16 cellular contexts compared by ENCODE assay signal in genomic region chr22:25736378-25737011, GRCh38. TPM values are rescaled to one million over a fixed set of nuclear protein-coding genes. Genes with fewer than 3 reads are reported as not detected.
DNase-seq lines count a peak whose midpoint lies in the region; ATAC-seq and TF ChIP-seq lines count a peak whose summit lies in the region.
"Had no signal": no experiment of that assay in that cellular context is flagged by ENCODE, and none has a peak within 500 bp of the region (broad histone marks: within the 10 kb centered on the region; RNA-seq: fewer than 3 reads in every experiment).

No MANE protein-coding gene starts in this region.

- no peak for TF ChIP-seq EP300 in suprapubic skin (IDR thresholded peaks at IDR 0.05)

- H3K4me2 ChIP-seq in Karpas-422 (ENCODE audit: low read depth, low read length, poor library complexity, severe bottlenecking): no peak overlapping the region
- H3K4me2 ChIP-seq: smooth muscle cell had no signal

- peaks cover 9% of the 10 kb centered on the region for H3K27me3 ChIP-seq in suprapubic skin
- H3K27me3 ChIP-seq in Karpas-422 (ENCODE audit: low read length): no peaks in the 10 kb centered on the region
- H3K27me3 ChIP-seq: ascending aorta had no signal

- WGBS in suprapubic skin: 72% methylated on average over 9 of the region's 9 CpGs

- peaks cover 8% of the 10 kb centered on the region for H3K9me3 Mint-ChIP-seq in activated CD4-positive, alpha-beta memory T cell treated with anti-CD3 and anti-CD28 coated beads, Interleukin-2, amount 10 ng/mL, durations not matched to agents 7 days and 5 days
- H3K9me3 Mint-ChIP-seq: dendritic cell treated with granulocyte-macrophage colony-stimulating factor and Interleukin-4, amounts not matched to agents 40 ng/mL and 50 ng/mL, for 4 days had no signal

- peak overlapping the region; percentile 98 for H3K27ac Mint-ChIP-seq in activated CD4-positive, alpha-beta memory T cell treated with anti-CD3 and anti-CD28 coated beads, Interleukin-2, amount 10 ng/mL, durations not matched to agents 7 days and 5 days
- H3K27ac Mint-ChIP-seq: dendritic cell treated with granulocyte-macrophage colony-stimulating factor and Interleukin-4, amounts not matched to agents 40 ng/mL and 50 ng/mL, for 4 days had no signal

- TF ChIP-seq CTCF in suprapubic skin (IDR thresholded peaks at IDR 0.05): no peak

- H2AFZ ChIP-seq in Karpas-422 (ENCODE audit: low read length): no peak overlapping the region

- H4K20me1 ChIP-seq in Karpas-422 (ENCODE audit: insufficient read depth, low read depth, low read length): no peaks in the 10 kb centered on the region

- CTCF ChIA-PET in activated CD4-positive, alpha-beta memory T cell treated with anti-CD3 and anti-CD28 coated beads, Interleukin-2, amount 10 ng/mL, durations not matched to agents 7 days and 5 days (lab: Charles Lee): interaction anchor here (1.1 to 2.5 kb wide), 3 partner anchors 12 to 36 kb away, joined by 4 to 23 read pairs (median 6); no protein-coding TSS in a partner anchor

- POLR2A ChIA-PET in activated CD4-positive, alpha-beta memory T cell treated with anti-CD3 and anti-CD28 coated beads, Interleukin-2, amount 10 ng/mL, durations not matched to agents 7 days and 5 days (lab: Charles Lee): interaction anchor here (1.1 to 2.9 kb wide), 6 partner anchors 9 to 289 kb away, joined by 4 to 49 read pairs (median 7); no protein-coding TSS in a partner anchor

- H3K36me3 ChIP-seq in suprapubic skin (no peaks in the 10 kb centered on the region), Karpas-422 (ENCODE audit: insufficient read depth, low read length) (no peaks in the 10 kb centered on the region)
- H3K36me3 ChIP-seq: ascending aorta had no signal

- H3K9me3 ChIP-seq in suprapubic skin (no peaks in the 10 kb centered on the region), Karpas-422 (ENCODE audit: low read length) (no peaks in the 10 kb centered on the region)
- H3K9me3 ChIP-seq: ascending aorta had no signal

- H3K79me2 ChIP-seq in Karpas-422 (ENCODE audit: low read length): no peaks in the 10 kb centered on the region

- H3K4me3 ChIP-seq in suprapubic skin (no peak overlapping the region), Karpas-422 (ENCODE audit: low read length) (no peak overlapping the region)
- H3K4me3 ChIP-seq: ascending aorta, smooth muscle cell had no signal

- H3K27me3 Mint-ChIP-seq in activated CD4-positive, alpha-beta memory T cell treated with anti-CD3 and anti-CD28 coated beads, Interleukin-2, amount 10 ng/mL, durations not matched to agents 7 days and 5 days: no peaks in the 10 kb centered on the region

- H3K4me3 Mint-ChIP-seq in activated CD4-positive, alpha-beta memory T cell treated with anti-CD3 and anti-CD28 coated beads, Interleukin-2, amount 10 ng/mL, durations not matched to agents 7 days and 5 days: peak overlapping the region; percentile 39
- H3K4me3 Mint-ChIP-seq: dendritic cell treated with granulocyte-macrophage colony-stimulating factor and Interleukin-4, amounts not matched to agents 40 ng/mL and 50 ng/mL, for 4 days had no signal

- no peak for TF ChIP-seq POLR2A in suprapubic skin (IDR thresholded peaks at IDR 0.05)

- no peak for ATAC-seq in HG02759 (IDR thresholded peaks at IDR 0.05; ENCODE audit: unreplicated experiment)

- H3K4me1 ChIP-seq in suprapubic skin (no peaks in the 10 kb centered on the region), Karpas-422 (ENCODE audit: low read length) (no peaks in the 10 kb centered on the region)
- H3K4me1 ChIP-seq: ascending aorta had no signal

- H3K27ac ChIP-seq in suprapubic skin (no peak overlapping the region), Karpas-422 (ENCODE audit: low read length) (no peak overlapping the region)
- H3K27ac ChIP-seq: ascending aorta had no signal

- no peaks in the 10 kb centered on the region for H3K9me2 ChIP-seq in Karpas-422 (replicated peaks; ENCODE audit: insufficient read depth, low read length)

- peaks cover 34% of the 10 kb centered on the region for H3K36me3 Mint-ChIP-seq in activated CD4-positive, alpha-beta memory T cell treated with anti-CD3 and anti-CD28 coated beads, Interleukin-2, amount 10 ng/mL, durations not matched to agents 7 days and 5 days (ENCODE audit: low read depth)

- peak; percentile 7 for DNase-seq in stimulated activated CD4-positive, alpha-beta T cell treated with anti-CD3 and anti-CD28 coated beads, Interleukin-12 subunit alpha, Interleukin-12 subunit beta, amount 100 ng/mL, for 4 hours
- no peak for DNase-seq in stimulated activated CD4-positive, alpha-beta T cell treated with anti-CD3 and anti-CD28 coated beads, Interleukin-4, amount 100 ng/mL, for 24 hours
- DNase-seq in activated CD4-positive, alpha-beta memory T cell treated with anti-CD3 and anti-CD28 coated beads, Interleukin-2, amount 10 ng/mL, durations not matched to agents 7 days and 5 days: peak; percentile 82
- peak; percentile 59 for DNase-seq in mesenteric fat pad (ENCODE audit: low spot score)
- DNase-seq in HuH-7.5 (ENCODE audit: low spot score): no peak
- DNase-seq in suprapubic skin (ENCODE audit: low spot score in 2 of 2): no peak
- DNase-seq in Karpas-422: no peak
- DNase-seq: MV-4-11, NCI-H2171 treated with DMSO at 0.1 percent for 48 hours had no signal

- H3K9ac ChIP-seq in Karpas-422 (ENCODE audit: low read length): no peak overlapping the region

- H3K4me1 Mint-ChIP-seq in activated CD4-positive, alpha-beta memory T cell treated with anti-CD3 and anti-CD28 coated beads, Interleukin-2, amount 10 ng/mL, durations not matched to agents 7 days and 5 days: peaks cover 57% of the 10 kb centered on the region

RNA-seq across cellular contexts. Expression of gene MYO18B, which starts 5.5 kb away (rescaled TPM):
- total RNA-seq in activated CD4-positive, alpha-beta memory T cell treated with anti-CD3 and anti-CD28 coated beads, Interleukin-2, amount 10 ng/mL, durations not matched to agents 7 days and 5 days: 1 to 10 TPM; 1.6 to 2.0 TPM
- total RNA-seq in mesenteric fat pad (0.10 TPM), suprapubic skin (1 to 10 TPM; 1.2 to 3.2 (median 1.7) TPM)
- not detected in 2 replicates for total RNA-seq in Karpas-422 (2014; rRNA removed; shearing (Covaris generic); ENCODE audit: low replicate concordance)
- total RNA-seq: H4, lung microvascular endothelial cell, SK-MEL-5 had no signal

Comparison
In these comparisons a context has a peak if more than half of its experiments do, and no peak if none do; other contexts are left out.
1. DNase-seq: peak in stimulated activated CD4-positive, alpha-beta T cell treated with anti-CD3 and anti-CD28 coated beads, Interleukin-12 subunit alpha, Interleukin-12 subunit beta, amount 100 ng/mL, for 4 hours (single experiment), activated CD4-positive, alpha-beta memory T cell treated with anti-CD3 and anti-CD28 coated beads, Interleukin-2, amount 10 ng/mL, durations not matched to agents 7 days and 5 days (single experiment) and mesenteric fat pad (single experiment); none in stimulated activated CD4-positive, alpha-beta T cell treated with anti-CD3 and anti-CD28 coated beads, Interleukin-4, amount 100 ng/mL, for 24 hours (single experiment), HuH-7.5 (single experiment), suprapubic skin (0 of 2) and Karpas-422 (single experiment).